Comparison of ENCODE assay signal across 8 cellular contexts in the genomic region with DNA sequence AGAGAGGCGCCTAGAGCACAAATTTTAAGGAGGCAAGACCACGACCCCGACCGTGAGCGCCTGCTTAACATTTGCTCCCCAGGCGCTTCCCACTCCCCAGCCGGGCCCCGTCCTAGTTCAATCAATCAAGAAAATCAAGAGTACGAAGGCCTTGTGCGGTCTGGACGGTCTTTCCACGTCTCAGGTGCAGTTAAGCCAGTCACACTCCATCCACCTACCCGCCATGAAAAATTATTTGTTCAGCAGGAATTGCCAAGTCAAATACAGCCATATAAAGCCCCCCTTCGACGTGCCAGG. TPM values are rescaled to one million over a fixed set of nuclear protein-coding genes. Genes with fewer than 3 reads are reported as not detected.
A peak's percentile ranks its signal among the peaks of the same experiment; 100 is the strongest.
DNase-seq lines count a peak whose midpoint lies in the region; ATAC-seq, FAIRE-seq and TF ChIP-seq lines count a peak whose summit lies in the region.

No MANE protein-coding gene starts in this region.

- intact Hi-C loops in Calu3 (cut with micrococcal nuclease; ENCODE audit: unreplicated experiment) = no loop called here

- no peak for TF ChIP-seq POLR2A in upper lobe of left lung (IDR thresholded peaks at IDR 0.05)

- peaks cover 16% of the 10 kb centered on the region for H3K36me3 ChIP-seq in HUES6 (ENCODE audit: control insufficient read depth, insufficient read depth, low read length)
- no peaks in the 10 kb centered on the region for H3K36me3 ChIP-seq in bronchial epithelial cell (ENCODE audit: control insufficient read depth, insufficient read depth, low read length)
- peaks cover 0 to 2% of the 10 kb centered on the region in 2 donors for H3K36me3 ChIP-seq in lung (ENCODE audit: control insufficient read depth in 2 of 2, insufficient read depth in 2 of 2, low read length in 2 of 2)
- H3K36me3 ChIP-seq in upper lobe of left lung = peaks cover 0 to 8% (median 0%) of the 10 kb centered on the region in 4 donors

- ATAC-seq in lung (ENCODE audit: insufficient read depth, low FRiP score) (peak; percentile 13), upper lobe of left lung (ENCODE audit: low FRiP score in 2 of 2) (peak; percentile 34 to 52), GM18502 (IDR thresholded peaks at IDR 0.05; ENCODE audit: poor library complexity, unreplicated experiment) (no peak), GM18861 (IDR thresholded peaks at IDR 0.05; ENCODE audit: unreplicated experiment) (no peak)

- H3K4me1 ChIP-seq in HUES6 (ENCODE audit: control insufficient read depth, insufficient read depth, low read length) (no peaks in the 10 kb centered on the region), lung (ENCODE audit: control insufficient read depth in 2 of 2, insufficient read depth in 2 of 2, low read length in 2 of 2) (peaks cover 1 to 8% of the 10 kb centered on the region in 2 donors), upper lobe of left lung (peaks cover 3 to 25% (median 4%) of the 10 kb centered on the region in 4 donors)

- no peak for TF ChIP-seq EP300 in upper lobe of left lung (IDR thresholded peaks at IDR 0.05)

- TF ChIP-seq CTCF in Calu3 (IDR thresholded peaks at IDR 0.05; ENCODE audit: unreplicated experiment) (no peak), bronchial epithelial cell (IDR thresholded peaks at IDR 0.05; ENCODE audit: insufficient read depth, low read length, severe bottlenecking) (no peak), lung (IDR thresholded peaks at IDR 0.05; ENCODE audit: control extremely low read depth, extremely low read depth) (no peak), upper lobe of left lung (IDR thresholded peaks at IDR 0.05) (no peak)

- H3K4me3 Mint-ChIP-seq in Calu3 (ENCODE audit: low read depth, unreplicated experiment) = peak overlapping the region; percentile 92

- no peak for DNase-seq in Calu3
- DNase-seq in bronchial epithelial cell (ENCODE audit: low read depth) = no peak
- DNase-seq in lung (ENCODE audit: low spot score) = no peak
- peak in 1 of 2 donors; percentile 34 for DNase-seq in upper lobe of left lung
- no peak for DNase-seq in NCI-H226

- H3K27me3 ChIP-seq in HUES6 (ENCODE audit: control insufficient read depth, insufficient read depth, low read length) (no peaks in the 10 kb centered on the region), bronchial epithelial cell (ENCODE audit: control insufficient read depth, insufficient read depth, low read length) (no peaks in the 10 kb centered on the region), lung (ENCODE audit: control insufficient read depth, insufficient read depth) (no peaks in the 10 kb centered on the region), upper lobe of left lung (no peaks in the 10 kb centered on the region)

- FAIRE-seq in bronchial epithelial cell (lab: Jason Lieb, UNC) = no peak

- BruUV-seq in Calu3 (replicated peaks; lab: Mats Ljungman, UMichigan) = no TSS peak

- peak overlapping the region; percentile 96 for H3K27ac Mint-ChIP-seq in Calu3 (ENCODE audit: unreplicated experiment)

- H3K9me3 Mint-ChIP-seq in Calu3 (ENCODE audit: low read depth, unreplicated experiment) = no peaks in the 10 kb centered on the region

- H3K9ac ChIP-seq in HUES6 (ENCODE audit: low read length) = peak overlapping the region; percentile 99

- H3K4me1 Mint-ChIP-seq in Calu3 (ENCODE audit: low read depth, unreplicated experiment) = peaks cover 23% of the 10 kb centered on the region

- H3K27ac ChIP-seq in HUES6 (ENCODE audit: low read depth, low read length) (peak overlapping the region; percentile 94), lung (ENCODE audit: low read depth in 1 of 2, low read length in 1 of 2) (peak overlapping the region; percentile 88 to 96), upper lobe of left lung (peak overlapping the region; percentile 95 to 100 (median 96))

- H3K27me3 Mint-ChIP-seq in Calu3 (ENCODE audit: unreplicated experiment) = no peaks in the 10 kb centered on the region

- CTCF ChIA-PET in Calu3 (lab: Charles Lee) = no interaction called here

- WGBS in lung, 2 donors = 0 to 1% methylated on average over 15 of the region's 15 CpGs
- WGBS in upper lobe of left lung, 2 donors = 0 to 1% methylated on average over 13 to 15 of the region's 15 CpGs

- H3K4me3 ChIP-seq in HUES6 (ENCODE audit: low read depth, low read length) (peak overlapping the region; percentile 90), bronchial epithelial cell (ENCODE audit: low read depth, low read length) (peak overlapping the region; percentile 70), lung (peak overlapping the region; percentile 91), upper lobe of left lung (peak overlapping the region; percentile 58 to 88 (median 73))

- H3K36me3 Mint-ChIP-seq in Calu3 (ENCODE audit: insufficient read depth, unreplicated experiment) = peaks cover 36% of the 10 kb centered on the region

- no peaks in the 10 kb centered on the region for H3K9me3 ChIP-seq in HUES6 (ENCODE audit: control insufficient read depth, insufficient read depth, low read depth, low read length)
- H3K9me3 ChIP-seq in lung (ENCODE audit: control insufficient read depth in 2 of 2, insufficient read depth in 1 of 2, low read length in 1 of 2) = no peaks in the 10 kb centered on the region
- H3K9me3 ChIP-seq in upper lobe of left lung = no peaks in the 10 kb centered on the region

RNA-seq across cellular contexts. Expression of gene LRR1, which starts 0.6 kb away (rescaled TPM):
- total RNA-seq in Calu3 (2022) (27.3 and 30.5 TPM in 2 replicates), bronchial epithelial cell (7.1 and 12.3 TPM in 2 replicates), lung (10 to 100 TPM in 1 of 2 donors, 1 to 10 TPM in 1; 6.9 to 11.9 TPM), upper lobe of left lung (10 to 100 TPM in 1 of 6 donors, 1 to 10 TPM in 5; 1.6 to 13.6 (median 8.1) TPM)
- 1 to 10 TPM; 5.7 to 8.3 TPM for polyA plus RNA-seq in lung

RNA-seq across cellular contexts. Expression of gene RPS29, which starts 11.9 kb away (rescaled TPM):
- 948 and 1,051 TPM in 2 replicates for total RNA-seq in Calu3 (2022)
- 1,155 and 1,758 TPM in 2 replicates for total RNA-seq in bronchial epithelial cell
- 1,000 to 10,000 TPM in 1 of 2 donors, 100 to 1,000 TPM in 1; 413 to 1,209 TPM for total RNA-seq in lung
- 1,000 to 10,000 TPM; 2,302 to 3,240 TPM for polyA plus RNA-seq in lung
- total RNA-seq in upper lobe of left lung = 1,000 to 10,000 TPM in 4 of 6 donors, 100 to 1,000 TPM in 2; 308 to 5,471 (median 1,242) TPM

RNA-seq across cellular contexts. Expression of gene RPL36AL, which starts 22.3 kb away (rescaled TPM):
- total RNA-seq in Calu3 (2022) (159 and 161 TPM in 2 replicates), bronchial epithelial cell (337 and 345 TPM in 2 replicates), lung (100 to 1,000 TPM; 117 to 158 TPM), upper lobe of left lung (100 to 1,000 TPM in 5 of 6 donors, 10 to 100 TPM in 1; 98.0 to 264 (median 171) TPM)
- polyA plus RNA-seq in lung = 100 to 1,000 TPM; 343 to 729 TPM

RNA-seq across cellular contexts. Expression of gene MGAT2, which starts 22.5 kb away (rescaled TPM):
- 39.3 and 45.8 TPM in 2 replicates for total RNA-seq in Calu3 (2022)
- 32.5 and 45.0 TPM in 2 replicates for total RNA-seq in bronchial epithelial cell
- total RNA-seq in lung = 10 to 100 TPM; 26.8 to 44.2 TPM
- polyA plus RNA-seq in lung = 10 to 100 TPM; 15.2 to 32.4 TPM
- 10 to 100 TPM; 14.7 to 41.7 (median 25.5) TPM for total RNA-seq in upper lobe of left lung

RNA-seq across cellular contexts. Expression of gene DNAAF2, which starts 36.9 kb away (rescaled TPM):
- total RNA-seq in Calu3 (2022) (11.3 and 13.2 TPM in 2 replicates), bronchial epithelial cell (8.3 and 10.8 TPM in 2 replicates), lung (10 to 100 TPM; 11.7 to 12.3 TPM), upper lobe of left lung (10 to 100 TPM in 3 of 6 donors, 1 to 10 TPM in 3; 6.1 to 17.6 (median 9.6) TPM)
- 1 to 10 TPM; 4.4 to 8.2 TPM for polyA plus RNA-seq in lung

Comparison
In these comparisons a context has a peak if more than half of its experiments do, and no peak if none do; other contexts are left out.
1. ATAC-seq: peak in lung (single experiment) and upper lobe of left lung (2 of 2); none in GM18502 (single experiment) and GM18861 (single experiment).
2. Peak in every context shown above with its lines, with median percentiles within 50 percentile points of each other: H3K27ac ChIP-seq and H3K4me3 ChIP-seq.